27 cellular contexts compared by ENCODE assay signal in the genomic region with DNA sequence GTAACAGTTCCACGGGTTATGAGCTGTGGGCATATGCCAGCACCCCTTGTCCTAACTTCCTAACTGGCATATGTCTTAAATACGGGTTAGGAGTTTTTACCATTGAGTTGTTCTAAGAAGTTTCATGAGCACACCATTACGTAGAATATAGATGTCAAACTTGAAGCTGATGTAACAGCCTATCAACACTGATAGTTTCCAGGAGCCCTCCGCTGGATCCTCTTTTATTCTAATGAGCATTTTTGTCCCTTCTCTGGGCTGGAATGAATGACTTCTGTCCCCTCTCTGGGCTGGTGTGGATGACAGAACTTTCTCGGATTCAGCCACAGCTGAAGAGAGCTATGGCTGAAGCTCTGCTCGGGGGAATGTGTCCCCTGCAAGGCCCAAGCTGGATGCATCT.
DNase-seq lines count a peak whose midpoint lies in the region; ATAC-seq, FAIRE-seq and TF ChIP-seq lines count a peak whose summit lies in the region.
"Had no signal": no experiment of that assay in that cellular context is flagged by ENCODE, and none has a peak within 500 bp of the region (broad histone marks: within the 10 kb centered on the region; RNA-seq: fewer than 3 reads in every experiment).

No MANE protein-coding gene starts in this region.

- no peak overlapping the region for H3K4me3 ChIP-seq in H1 (ENCODE audit: extremely low read depth in 1 of 4, insufficient read depth in 2 of 4, low read depth in 3 of 4, low read length in 4 of 4)
- H3K4me3 ChIP-seq in MM.1S (ENCODE audit: low read length): no peak overlapping the region
- H3K4me3 ChIP-seq: A549; BLaER1 treated with 17β-estradiol and CSF1 and Interleukin-3, amounts not matched to agents 10 nM and 100 nM; GM12878 had no signal

- H2BK20ac ChIP-seq in H9 (ENCODE audit: low read depth, low read length, poor library complexity, severe bottlenecking) (no peak overlapping the region), H1 (ENCODE audit: low read length) (no peak overlapping the region)

- no peak overlapping the region for H3T11ph ChIP-seq in H9 (ENCODE audit: low read length)

- no peak overlapping the region for H2BK5ac ChIP-seq in H9 (ENCODE audit: insufficient read length, low read length)
- no peak overlapping the region for H2BK5ac ChIP-seq in H1 (ENCODE audit: low read depth, low read length)

- H4K8ac ChIP-seq in H9 (replicated peaks; ENCODE audit: insufficient read length, low read depth, low read length) (no peak overlapping the region), H1 (ENCODE audit: extremely low read depth, insufficient read depth, low read length) (no peak overlapping the region)

- H2AFZ ChIP-seq in H9 (ENCODE audit: low read length): no peak overlapping the region
- no peak overlapping the region for H2AFZ ChIP-seq in H1 (ENCODE audit: low read length)
- H2AFZ ChIP-seq in MM.1S (ENCODE audit: low read length): no peak overlapping the region

- H2AK5ac ChIP-seq in H9 (ENCODE audit: insufficient read length, low read length) (no peak overlapping the region), H1 (ENCODE audit: low read depth, low read length) (no peak overlapping the region)

- H3K9me2 ChIP-seq in MM.1S (replicated peaks; ENCODE audit: insufficient read depth, low read length): no peaks in the 10 kb centered on the region

- H3K4me1 ChIP-seq in H9 (ENCODE audit: insufficient read depth, low read length) (peaks cover 17% of the 10 kb centered on the region), H1 (replicated peaks in 1 of 4; ENCODE audit: control insufficient read depth in 3 of 4, insufficient read depth in 4 of 4, low read length in 3 of 4) (peaks cover 0 to 16% (median 15%) of the 10 kb centered on the region in 4 experiments; a peak in 4 of 7 replicates), MM.1S (ENCODE audit: low read length) (no peaks in the 10 kb centered on the region)
- H3K4me1 ChIP-seq: A549; BLaER1 treated with 17β-estradiol and CSF1 and Interleukin-3, amounts not matched to agents 10 nM and 100 nM had no signal

- H3K9ac ChIP-seq in H9 (ENCODE audit: extremely low read depth, insufficient read length, low read length) (no peak overlapping the region), H1 (replicated peaks in 1 of 4; ENCODE audit: extremely low read depth in 1 of 4, low read depth in 3 of 4, low read length in 3 of 4) (no peak overlapping the region), MM.1S (ENCODE audit: low read length) (no peak overlapping the region)
- H3K9ac ChIP-seq: BLaER1 treated with 17β-estradiol and CSF1 and Interleukin-3, amounts not matched to agents 10 nM and 100 nM had no signal

- H3K4me3 Mint-ChIP-seq in H9 (no peak overlapping the region), neural crest cell (no peak overlapping the region)
- H3K4me3 Mint-ChIP-seq: B cell; CD14-positive monocyte; CD4-positive, alpha-beta memory T cell; CD4-positive, CD25-positive, alpha-beta regulatory T cell; CD8-positive, alpha-beta memory T cell had no signal

- CTCF ChIA-PET in H1 (lab: Charles Lee; ENCODE audit: partially characterized antibody): interaction anchor here (1.5 kb wide), 1 partner anchor 79 kb away, joined by 4 read pairs; no protein-coding TSS in a partner anchor

- POLR2A ChIA-PET in H1 (lab: Charles Lee; ENCODE audit: partially characterized antibody): no interaction called here

- no peak for TF ChIP-seq RAD21 in H1 (IDR thresholded peaks at IDR 0.05 in 1 of 2, conservative IDR thresholded peaks at IDR 0.05 in 1 of 2; ENCODE audit: low read depth in 2 of 2, low read length in 2 of 2)

- no peak overlapping the region for H2BK12ac ChIP-seq in H9 (ENCODE audit: insufficient read length, low read depth, low read length)
- no peak overlapping the region for H2BK12ac ChIP-seq in H1 (ENCODE audit: low read depth, low read length)

- H3K4ac ChIP-seq in H9 (ENCODE audit: low read depth, low read length) (no peak overlapping the region), H1 (replicated peaks; ENCODE audit: insufficient read length, low read depth, low read length) (no peak overlapping the region)

- H3K4me2 ChIP-seq in H9 (ENCODE audit: insufficient read depth, insufficient read length, low read length) (no peak overlapping the region), H1 (ENCODE audit: insufficient read depth in 1 of 2, low read depth in 2 of 2, low read length in 2 of 2) (no peak overlapping the region), MM.1S (ENCODE audit: low read depth, low read length) (no peak overlapping the region)
- H3K4me2 ChIP-seq: A549; BLaER1 treated with 17β-estradiol and CSF1 and Interleukin-3, amounts not matched to agents 10 nM and 100 nM had no signal

- no peak overlapping the region for H3K14ac ChIP-seq in H9 (ENCODE audit: insufficient read depth, low read length)
- no peak overlapping the region for H3K14ac ChIP-seq in H1 (ENCODE audit: insufficient read length)

- H3K23ac ChIP-seq in H9 (ENCODE audit: insufficient read length, low read depth, low read length): no peak overlapping the region
- no peak overlapping the region for H3K23ac ChIP-seq in H1 (ENCODE audit: insufficient read length)

- no peak overlapping the region for H3K18ac ChIP-seq in H9 (ENCODE audit: insufficient read length, low read depth, low read length)
- H3K18ac ChIP-seq in H1 (ENCODE audit: extremely low read depth, low read length): no peak overlapping the region

- no peaks in the 10 kb centered on the region for H3K23me2 ChIP-seq in H9 (ENCODE audit: insufficient read length, low read depth, low read length, poor library complexity, severe bottlenecking)
- no peaks in the 10 kb centered on the region; the same call in 1 of the 2 replicates for H3K23me2 ChIP-seq in H1 (ENCODE audit: low read depth, low read length)

- H3K36me3 Mint-ChIP-seq in H9 (ENCODE audit: insufficient read depth in 1 of 3, low read depth in 3 of 3) (peaks cover 0 to 5% (median 0%) of the 10 kb centered on the region in 3 experiments; a peak in 4 of 7 replicates), neural crest cell (ENCODE audit: low read depth) (no peaks in the 10 kb centered on the region)
- H3K36me3 Mint-ChIP-seq: CD14-positive monocyte; CD4-positive, alpha-beta memory T cell; CD4-positive, CD25-positive, alpha-beta regulatory T cell; CD8-positive, alpha-beta memory T cell had no signal

- peak overlapping the region in 2 of 3 experiments; percentile 45 to 52; a peak in 2 of 7 replicates for H3K27ac Mint-ChIP-seq in H9
- peak overlapping the region; percentile 36 for H3K27ac Mint-ChIP-seq in neural crest cell (ENCODE audit: unreplicated experiment)
- H3K27ac Mint-ChIP-seq: B cell; CD14-positive monocyte; CD4-positive, alpha-beta memory T cell; CD8-positive, alpha-beta memory T cell had no signal

- TF ChIP-seq CTCF in H9 (conservative IDR thresholded peaks at IDR 0.05) (no peak), H1 (IDR thresholded peaks at IDR 0.05; ENCODE audit: control extremely low read depth in 1 of 3, insufficient read depth in 1 of 3, low read depth in 1 of 3, low read length in 3 of 3) (no peak), neural crest cell (conservative IDR thresholded peaks at IDR 0.05) (no peak), MM.1S (IDR thresholded peaks at IDR 0.05; ENCODE audit: low read length) (no peak)

- H3K27me3 ChIP-seq in H9 (ENCODE audit: insufficient read depth, low read length) (no peaks in the 10 kb centered on the region), H1 (replicated peaks in 1 of 4; ENCODE audit: control insufficient read depth in 3 of 4, extremely low read depth in 1 of 4, insufficient read depth in 3 of 4, low read length in 3 of 4) (no peaks in the 10 kb centered on the region), MM.1S (replicated peaks; ENCODE audit: insufficient read depth, low read length) (no peaks in the 10 kb centered on the region)
- H3K27me3 ChIP-seq: BLaER1 treated with 17β-estradiol and CSF1 and Interleukin-3, amounts not matched to agents 10 nM and 100 nM had no signal

- H3K4me1 Mint-ChIP-seq in H9: peaks cover 62% of the 10 kb centered on the region in 2 experiments
- peaks cover 29% of the 10 kb centered on the region for H3K4me1 Mint-ChIP-seq in neural crest cell
- H3K4me1 Mint-ChIP-seq: B cell; CD4-positive, alpha-beta memory T cell; CD4-positive, CD25-positive, alpha-beta regulatory T cell; CD8-positive, alpha-beta memory T cell had no signal

- no peak overlapping the region for H2BK120ac ChIP-seq in H9 (ENCODE audit: low read depth, low read length, poor library complexity, severe bottlenecking)
- no peak overlapping the region for H2BK120ac ChIP-seq in H1 (replicated peaks; ENCODE audit: low read depth, low read length)

- H3K79me2 ChIP-seq in H9 (ENCODE audit: insufficient read depth, low read length) (no peaks in the 10 kb centered on the region), H1 (ENCODE audit: control insufficient read depth in 1 of 2, insufficient read depth in 2 of 2, low read length in 2 of 2) (no peaks in the 10 kb centered on the region), MM.1S (ENCODE audit: low read length) (no peaks in the 10 kb centered on the region)

- H3K9me3 Mint-ChIP-seq in H9 (peaks cover 2 to 3% of the 10 kb centered on the region in 2 experiments; a peak in 2 of 5 replicates), neural crest cell (no peaks in the 10 kb centered on the region)

- H3K56ac ChIP-seq in H9 (ENCODE audit: insufficient read length, low read depth, low read length) (no peak overlapping the region), H1 (replicated peaks; ENCODE audit: insufficient read length, low read depth, low read length) (no peak overlapping the region)

- H4K91ac ChIP-seq in H9 (ENCODE audit: insufficient read length, low read depth, low read length): no peak overlapping the region
- H4K91ac ChIP-seq in H1 (replicated peaks; ENCODE audit: insufficient read length, low read length): peak overlapping the region; percentile 36

- no peak for DNase-seq in H9
- DNase-seq in H1 (ENCODE audit: low read depth in 1 of 2, low spot score in 2 of 2): no peak
- DNase-seq in neural crest cell (ENCODE audit: low read depth, low spot score): no peak
- DNase-seq in T1000 (lab: John Stamatoyannopoulos, UW): no peak
- no peak for DNase-seq in MM.1S
- DNase-seq: AML-193; CD4-positive, alpha-beta memory T cell; CD4-positive, CD25-positive, alpha-beta regulatory T cell; CD8-positive, alpha-beta memory T cell; COR-L47; DMS 273 treated with DMSO at 0.1 percent for 48 hours; DMS153; DMS53; DMS79; DND-41; EL; GDM1 had no signal

- no peaks in the 10 kb centered on the region for H3K27me3 Mint-ChIP-seq in H9 (ENCODE audit: low read depth)
- no peaks in the 10 kb centered on the region for H3K27me3 Mint-ChIP-seq in neural crest cell (ENCODE audit: low read depth)
- H3K27me3 Mint-ChIP-seq: B cell; CD4-positive, alpha-beta memory T cell; CD4-positive, CD25-positive, alpha-beta regulatory T cell; CD8-positive, alpha-beta memory T cell had no signal

- H3K27ac ChIP-seq in H9 (ENCODE audit: insufficient read length, low read depth, low read length) (no peak overlapping the region), H1 (ENCODE audit: low read depth, low read length) (no peak overlapping the region), MM.1S (ENCODE audit: low read length) (no peak overlapping the region)
- H3K27ac ChIP-seq: 22Rv1; A549; BLaER1 treated with 17β-estradiol and CSF1 and Interleukin-3, amounts not matched to agents 10 nM and 100 nM had no signal

- TF ChIP-seq POLR2A in H1 (IDR thresholded peaks at IDR 0.05; ENCODE audit: control extremely low read depth in 1 of 2, low read depth in 2 of 2, low read length in 2 of 2): no peak

- TF ChIP-seq EP300 in H1 (IDR thresholded peaks at IDR 0.05; ENCODE audit: borderline replicate concordance in 1 of 2, low read depth in 2 of 2, low read length in 2 of 2): no peak

- H3K9me3 ChIP-seq in H9 (ENCODE audit: control insufficient read depth, low read depth, low read length) (no peaks in the 10 kb centered on the region), H1 (ENCODE audit: insufficient read depth in 2 of 2, low read depth in 1 of 2, low read length in 1 of 2) (no peaks in the 10 kb centered on the region; a peak in 1 of 4 replicates), MM.1S (replicated peaks; ENCODE audit: insufficient read depth, low read length) (no peaks in the 10 kb centered on the region)
- H3K9me3 ChIP-seq: A549 had no signal

- no peaks in the 10 kb centered on the region for H3K79me1 ChIP-seq in H9 (ENCODE audit: insufficient read depth, low read depth, low read length, poor library complexity, severe bottlenecking)
- no peaks in the 10 kb centered on the region for H3K79me1 ChIP-seq in H1 (ENCODE audit: low read depth, low read length)

- no peak for ATAC-seq in GM18907 (IDR thresholded peaks at IDR 0.05; ENCODE audit: unreplicated experiment)
- ATAC-seq: A549, GM12878 had no signal

- H2BK15ac ChIP-seq in H9 (ENCODE audit: low read depth, low read length) (no peak overlapping the region), H1 (ENCODE audit: low read length) (no peak overlapping the region)

- FAIRE-seq in H1 (lab: Jason Lieb, UNC): no peak
- FAIRE-seq: A549, GM12878, GM12892, GM18507, GM19239 had no signal

- no peaks in the 10 kb centered on the region for H3K36me3 ChIP-seq in H1 (ENCODE audit: control insufficient read depth in 2 of 4, insufficient read depth in 4 of 4, low read length in 3 of 4)
- no peaks in the 10 kb centered on the region for H3K36me3 ChIP-seq in MM.1S (replicated peaks; ENCODE audit: insufficient read depth, low read length)
- H3K36me3 ChIP-seq: BLaER1 treated with 17β-estradiol and CSF1 and Interleukin-3, amounts not matched to agents 10 nM and 100 nM had no signal

- H4K5ac ChIP-seq in H9 (ENCODE audit: insufficient read length, low read depth, low read length) (no peak overlapping the region), H1 (ENCODE audit: insufficient read length, low read depth, low read length) (no peak overlapping the region)

- no CpG with 5 or more reads among the region's 6 CpGs for WGBS in H9 (ENCODE audit: extremely low coverage, insufficient read length, low lambda C conversion rate)
- WGBS in H1 (ENCODE audit: extremely low coverage in 1 of 2, insufficient coverage in 1 of 2, insufficient read length in 1 of 2, insufficient replicate concordance in 2 of 2, low coverage in 1 of 2, low lambda C conversion rate in 2 of 2, missing lambda C conversion rate in 1 of 2), 2 experiments: 93% methylated on average over 6 of the region's 6 CpGs; no CpG with 5 or more reads in 1 of the 2 experiments

- H4K20me1 ChIP-seq in H9 (ENCODE audit: control insufficient read depth, insufficient read depth, insufficient read length) (no peaks in the 10 kb centered on the region), H1 (replicated peaks in 1 of 2; ENCODE audit: control insufficient read depth in 1 of 2, insufficient read depth in 2 of 2, low read length in 2 of 2) (no peaks in the 10 kb centered on the region), MM.1S (ENCODE audit: insufficient read depth, low read length) (no peaks in the 10 kb centered on the region)
- H4K20me1 ChIP-seq: BLaER1 treated with 17β-estradiol and CSF1 and Interleukin-3, amounts not matched to agents 10 nM and 100 nM had no signal

- H3F3A ChIP-seq in MM.1S (ENCODE audit: insufficient read depth, low read length): no peaks in the 10 kb centered on the region
